Comparison of ENCODE assay signal across 8 cellular contexts in the genomic region with DNA sequence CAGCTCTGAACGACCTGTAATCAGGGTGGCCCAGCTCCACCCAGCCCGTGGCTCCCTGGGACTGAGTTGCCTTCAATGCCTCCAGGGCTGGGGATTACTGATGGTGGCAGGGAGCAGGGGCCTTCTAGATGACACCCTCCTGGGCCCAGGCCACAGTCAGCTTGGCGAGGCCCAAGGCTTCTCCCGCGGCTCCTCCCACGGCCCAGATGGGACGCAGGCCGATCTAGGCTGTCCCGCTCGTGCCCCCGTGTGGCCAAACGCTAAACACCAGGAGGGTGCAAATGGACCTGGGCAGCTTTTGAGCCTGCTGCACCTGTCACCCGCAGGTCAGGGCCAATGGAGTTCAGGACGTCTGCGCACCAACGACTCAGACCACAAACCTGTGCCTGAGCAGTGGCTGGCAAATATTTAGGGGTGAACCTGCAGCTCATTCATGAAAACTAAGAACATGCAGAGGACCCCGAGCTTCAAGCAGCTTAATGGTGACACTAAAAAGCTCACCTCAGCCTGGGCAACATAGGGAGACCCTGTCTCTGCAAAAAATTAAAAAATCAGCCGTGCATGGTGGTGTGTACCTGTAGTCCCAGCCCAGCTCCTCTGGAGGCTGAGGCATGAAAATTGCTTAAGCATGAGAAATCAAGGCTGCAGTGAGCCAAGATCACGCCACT. TPM values are rescaled to one million over a fixed set of nuclear protein-coding genes. Genes with fewer than 3 reads are reported as not detected.
A peak's percentile ranks its signal among the peaks of the same experiment; 100 is the strongest.
DNase-seq lines count a peak whose midpoint lies in the region; ATAC-seq and TF ChIP-seq lines count a peak whose summit lies in the region.

No MANE protein-coding gene starts in this region.

- H3K9me3 ChIP-seq in BE2C (no peaks in the 10 kb centered on the region), left lung (no peaks in the 10 kb centered on the region)

- intact Hi-C loops in left lung (cut with DNase I) = loop anchor here (5.0 to 10.0 kb wide), 2 partner anchors 178 to 181 kb away; no protein-coding TSS in a partner anchor

- no peak overlapping the region for H3K27ac ChIP-seq in left lung

- DNase-seq in BE2C = peak; percentile 89
- DNase-seq in NCI-H446 treated with DMSO at 0.1 percent for 48 hours (lab: John Stamatoyannopoulos, UW) = peak; percentile 13
- DNase-seq in activated CD4-positive, alpha-beta T cell treated with anti-CD3 and anti-CD28 coated beads for 48 hours = peak; percentile 93
- DNase-seq in choroid plexus epithelial cell (ENCODE audit: low read depth) = peak; percentile 84
- DNase-seq in left lung = peak; percentile 90 to 96
- DNase-seq in stimulated activated CD4-positive, alpha-beta T cell treated with anti-CD3 and anti-CD28 coated beads, Interleukin-4, amount 100 ng/mL, for 24 hours = peak; percentile 83

- ATAC-seq in GM18909 (IDR thresholded peaks at IDR 0.05; ENCODE audit: poor library complexity, unreplicated experiment) = peak; percentile 96
- ATAC-seq in HG03108 (IDR thresholded peaks at IDR 0.05; ENCODE audit: unreplicated experiment) = peak; percentile 89
- peak; percentile 97 for ATAC-seq in left lung

- H3K4me1 ChIP-seq in BE2C = no peaks in the 10 kb centered on the region
- H3K4me1 ChIP-seq in left lung = peaks cover 4 to 5% of the 10 kb centered on the region in 2 donors

- TF ChIP-seq CTCF in BE2C (IDR thresholded peaks at IDR 0.05; ENCODE audit: low read depth, low read length) (peak; percentile 84), choroid plexus epithelial cell (conservative IDR thresholded peaks at IDR 0.05; ENCODE audit: low read depth, low read length) (peak; percentile 94), left lung (IDR thresholded peaks at IDR 0.05) (peak; percentile 81)

- H3K4me3 ChIP-seq in BE2C (ENCODE audit: low read depth, low read length) = no peak overlapping the region
- H3K4me3 ChIP-seq in choroid plexus epithelial cell (ENCODE audit: low read depth, low read length) = no peak overlapping the region
- H3K4me3 ChIP-seq in left lung = no peak overlapping the region

- H3K36me3 ChIP-seq in BE2C (no peaks in the 10 kb centered on the region), left lung (no peaks in the 10 kb centered on the region)

- H3K27me3 ChIP-seq in BE2C (no peaks in the 10 kb centered on the region), left lung (no peaks in the 10 kb centered on the region)

RNA-seq across cellular contexts. Expression of gene ASB13, which starts 43.2 kb away (rescaled TPM):
- polyA plus RNA-seq in BE2C (2012; ENCODE audit: insufficient read depth, insufficient read length, low read depth) = 22.8 TPM
- total RNA-seq in left lung = 10 to 100 TPM; 12.9 to 19.6 TPM

Comparison
In these comparisons a context has a peak if more than half of its experiments do, and no peak if none do; other contexts are left out.
1. DNase-seq: peak in every context shown above with its lines; median percentile 93 in activated CD4-positive, alpha-beta T cell treated with anti-CD3 and anti-CD28 coated beads for 48 hours; 93 in left lung; 89 in BE2C; 84 in choroid plexus epithelial cell; 83 in stimulated activated CD4-positive, alpha-beta T cell treated with anti-CD3 and anti-CD28 coated beads, Interleukin-4, amount 100 ng/mL, for 24 hours; 13 in NCI-H446 treated with DMSO at 0.1 percent for 48 hours.